In the genomic region with DNA sequence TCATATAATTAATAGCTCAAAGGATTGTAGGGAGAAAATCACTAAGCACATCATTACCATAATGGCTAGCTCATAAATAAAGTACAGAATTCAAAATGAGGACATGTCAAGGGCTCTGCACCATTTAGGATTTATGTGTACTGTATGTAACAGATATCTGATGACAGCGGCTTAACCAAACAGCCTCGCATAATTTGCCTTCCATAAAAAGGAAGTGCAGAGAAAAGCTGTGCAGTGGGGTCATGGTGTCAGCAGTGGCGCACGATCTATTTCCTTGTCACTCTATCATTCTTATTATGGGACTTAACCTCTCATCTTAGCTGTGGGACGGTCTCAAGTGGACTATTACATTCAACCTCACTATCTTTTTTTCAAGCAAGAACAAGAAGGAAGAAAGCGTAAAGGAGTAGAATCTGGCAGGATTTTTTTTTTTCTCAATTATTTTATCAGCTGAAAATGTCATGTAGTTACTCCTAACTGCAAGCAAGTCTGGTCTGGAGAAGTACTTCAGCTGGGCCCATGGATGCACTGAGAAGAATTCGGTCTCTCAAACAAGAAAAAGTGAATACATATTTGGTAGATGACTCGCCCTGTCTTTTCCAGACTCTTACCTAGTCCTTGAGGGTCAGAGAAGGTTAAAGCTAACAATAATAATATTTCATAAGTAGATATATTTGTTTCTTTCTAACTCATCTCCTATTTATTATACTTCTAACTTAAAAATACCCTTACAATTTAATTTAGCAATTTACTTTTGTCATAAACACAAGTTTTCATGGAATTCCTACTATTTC, we compare ENCODE assay signal across 9 cellular contexts.
DNase-seq lines count a peak whose midpoint lies in the region; TF ChIP-seq lines count a peak whose summit lies in the region.
"Had no signal": no experiment of that assay in that cellular context is flagged by ENCODE, and none has a peak within 500 bp of the region (broad histone marks: within the 10 kb centered on the region; RNA-seq: fewer than 3 reads in every experiment).

No MANE protein-coding gene starts in this region.

- H3K27ac ChIP-seq in A673 (ENCODE audit: low read depth, low read length, poor library complexity, severe bottlenecking) (no peak overlapping the region), SJSA1 (peak overlapping the region; percentile 84), Karpas-422 (ENCODE audit: low read length) (no peak overlapping the region)

- no peak overlapping the region for H3K9ac ChIP-seq in Karpas-422 (ENCODE audit: low read length)

- intact Hi-C loops in A673 (cut with micrococcal nuclease; ENCODE audit: unreplicated experiment): no loop called here

- no TSS peak for BruUV-seq in A673 (replicated peaks; lab: Mats Ljungman, UMichigan)

- H2AFZ ChIP-seq in Karpas-422 (ENCODE audit: low read length): no peak overlapping the region

- no peak for TF ChIP-seq CTCF in A673 (conservative IDR thresholded peaks at IDR 0.05; ENCODE audit: low read depth, low read length)

- peak; percentile 17 for DNase-seq in A673 (ENCODE audit: low spot score)
- DNase-seq in LHCN-M2 (ENCODE audit: low read depth): peak; percentile 71
- DNase-seq in SJSA1 (ENCODE audit: low read depth in 1 of 2, low spot score in 2 of 2): peak; percentile 63 to 84
- DNase-seq in glomerular visceral epithelial cell (ENCODE audit: extremely low spot score): peak; percentile 44
- DNase-seq in Karpas-422: no peak
- no peak for DNase-seq in NCI-H1092 treated with DMSO at 0.1 percent for 48 hours (lab: John Stamatoyannopoulos, UW)
- DNase-seq in NCI-H1694 treated with DMSO at 0.1 percent for 48 hours (lab: John Stamatoyannopoulos, UW): no peak
- no peak for DNase-seq in NCI-H345 (lab: John Stamatoyannopoulos, UW)
- DNase-seq: RPMI8226 had no signal

- CTCF ChIA-PET in A673 (lab: Charles Lee): no interaction called here

- H3K9me2 ChIP-seq in Karpas-422 (replicated peaks; ENCODE audit: insufficient read depth, low read length): no peaks in the 10 kb centered on the region

- H4K20me1 ChIP-seq in Karpas-422 (ENCODE audit: insufficient read depth, low read depth, low read length): no peaks in the 10 kb centered on the region

- H3K36me3 ChIP-seq in A673 (ENCODE audit: insufficient read depth, low read length, poor library complexity, severe bottlenecking) (no peaks in the 10 kb centered on the region), SJSA1 (no peaks in the 10 kb centered on the region), Karpas-422 (ENCODE audit: insufficient read depth, low read length) (no peaks in the 10 kb centered on the region)

- H3K4me3 ChIP-seq in A673 (ENCODE audit: low read depth, low read length, poor library complexity, severe bottlenecking): no peak overlapping the region
- H3K4me3 ChIP-seq in SJSA1: no peak overlapping the region
- no peak overlapping the region for H3K4me3 ChIP-seq in Karpas-422 (ENCODE audit: low read length)

- POLR2A ChIA-PET in A673 (lab: Charles Lee; ENCODE audit: low non-redundant PET): no interaction called here

- no peaks in the 10 kb centered on the region for H3K27me3 ChIP-seq in A673 (replicated peaks; ENCODE audit: insufficient read depth, low read depth, low read length, poor library complexity)
- H3K27me3 ChIP-seq in SJSA1 (replicated peaks): no peaks in the 10 kb centered on the region
- no peaks in the 10 kb centered on the region for H3K27me3 ChIP-seq in Karpas-422 (ENCODE audit: low read length)

- H3K4me2 ChIP-seq in Karpas-422 (ENCODE audit: low read depth, low read length, poor library complexity, severe bottlenecking): no peak overlapping the region

- H3K79me2 ChIP-seq in Karpas-422 (ENCODE audit: low read length): no peaks in the 10 kb centered on the region

- H3K4me1 ChIP-seq in A673 (ENCODE audit: insufficient read depth, low read length, poor library complexity, severe bottlenecking): no peaks in the 10 kb centered on the region
- peaks cover 56% of the 10 kb centered on the region for H3K4me1 ChIP-seq in SJSA1 (replicated peaks)
- no peaks in the 10 kb centered on the region for H3K4me1 ChIP-seq in Karpas-422 (ENCODE audit: low read length)

- H3K9me3 ChIP-seq in A673 (ENCODE audit: low read depth, low read length, poor library complexity, severe bottlenecking): no peaks in the 10 kb centered on the region
- H3K9me3 ChIP-seq in SJSA1 (replicated peaks): peaks cover 4% of the 10 kb centered on the region; the same call in 1 of the 2 replicates
- no peaks in the 10 kb centered on the region for H3K9me3 ChIP-seq in Karpas-422 (ENCODE audit: low read length)

Comparison
In these comparisons a context has a peak if more than half of its experiments do, and no peak if none do; other contexts are left out.
1. DNase-seq: peak in A673 (single experiment), LHCN-M2 (single experiment), SJSA1 (2 of 2) and glomerular visceral epithelial cell (single experiment); none in Karpas-422 (single experiment), NCI-H1092 treated with DMSO at 0.1 percent for 48 hours (single experiment), NCI-H1694 treated with DMSO at 0.1 percent for 48 hours (single experiment) and NCI-H345 (single experiment).